1 cellular context compared by ENCODE assay signal in the genomic region with DNA sequence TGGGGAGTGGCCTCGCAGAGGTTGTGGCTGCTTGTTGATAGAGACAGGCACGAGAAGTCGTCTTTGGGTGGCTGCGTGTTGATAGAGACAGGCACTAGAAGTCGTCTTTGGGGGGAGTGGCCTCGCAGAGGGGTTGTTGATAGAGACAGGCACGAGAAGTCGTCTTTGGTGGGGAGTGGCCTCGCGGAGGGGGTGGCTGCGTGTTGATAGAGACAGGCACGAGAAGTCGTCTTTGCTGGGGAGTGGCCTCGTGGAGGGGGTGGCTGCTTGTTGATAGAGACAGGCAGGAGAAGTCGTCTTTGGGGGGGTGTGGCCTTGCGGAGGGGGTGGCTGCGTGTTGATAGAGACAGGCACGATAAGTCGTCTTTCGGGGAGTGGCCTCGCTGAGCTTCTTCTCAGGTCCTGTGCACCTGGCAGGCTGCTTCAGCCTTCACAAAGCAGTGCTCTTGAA.
TF ChIP-seq lines count a peak whose summit lies in the region.

No MANE protein-coding gene starts in this region.

TF ChIP-seq in K562, 482 proteins besides CTCF, POLR2A, EP300 and RAD21 (continued from another document and continues in another):
- peak; percentile 73 for TF ChIP-seq CXXC5 (CRISPR knock-in tag; IDR thresholded peaks at IDR 0.05)
- no peak for TF ChIP-seq CBX8 (IDR thresholded peaks at IDR 0.05; ENCODE audit: borderline replicate concordance, extremely low read depth, low read depth, low read length, poor library complexity, severe bottlenecking)
- peak; percentile 21; the same call in 1 of the 2 replicates for TF ChIP-seq CBFA2T3 (IDR thresholded peaks at IDR 0.05)
- TF ChIP-seq BHLHE40 (IDR thresholded peaks at IDR 0.05; ENCODE audit: low read length): peak; percentile 86
- TF ChIP-seq, protein P1, sequence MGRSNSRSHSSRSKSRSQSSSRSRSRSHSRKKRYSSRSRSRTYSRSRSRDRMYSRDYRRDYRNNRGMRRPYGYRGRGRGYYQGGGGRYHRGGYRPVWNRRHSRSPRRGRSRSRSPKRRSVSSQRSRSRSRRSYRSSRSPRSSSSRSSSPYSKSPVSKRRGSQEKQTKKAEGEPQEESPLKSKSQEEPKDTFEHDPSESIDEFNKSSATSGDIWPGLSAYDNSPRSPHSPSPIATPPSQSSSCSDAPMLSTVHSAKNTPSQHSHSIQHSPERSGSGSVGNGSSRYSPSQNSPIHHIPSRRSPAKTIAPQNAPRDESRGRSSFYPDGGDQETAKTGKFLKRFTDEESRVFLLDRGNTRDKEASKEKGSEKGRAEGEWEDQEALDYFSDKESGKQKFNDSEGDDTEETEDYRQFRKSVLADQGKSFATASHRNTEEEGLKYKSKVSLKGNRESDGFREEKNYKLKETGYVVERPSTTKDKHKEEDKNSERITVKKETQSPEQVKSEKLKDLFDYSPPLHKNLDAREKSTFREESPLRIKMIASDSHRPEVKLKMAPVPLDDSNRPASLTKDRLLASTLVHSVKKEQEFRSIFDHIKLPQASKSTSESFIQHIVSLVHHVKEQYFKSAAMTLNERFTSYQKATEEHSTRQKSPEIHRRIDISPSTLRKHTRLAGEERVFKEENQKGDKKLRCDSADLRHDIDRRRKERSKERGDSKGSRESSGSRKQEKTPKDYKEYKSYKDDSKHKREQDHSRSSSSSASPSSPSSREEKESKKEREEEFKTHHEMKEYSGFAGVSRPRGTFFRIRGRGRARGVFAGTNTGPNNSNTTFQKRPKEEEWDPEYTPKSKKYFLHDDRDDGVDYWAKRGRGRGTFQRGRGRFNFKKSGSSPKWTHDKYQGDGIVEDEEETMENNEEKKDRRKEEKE (IDR thresholded peaks at IDR 0.05; ENCODE audit: borderline replicate concordance in 1 of 2, control insufficient read depth in 1 of 2, low read depth in 2 of 2, low read length in 1 of 2): no peak
- no peak for TF ChIP-seq JUND (IDR thresholded peaks at IDR 0.05; ENCODE audit: borderline replicate concordance, low read depth, low read length)
- peak; percentile 60; the same call in 2 of the 3 replicates for TF ChIP-seq JUND (tag; IDR thresholded peaks at IDR 0.05; ENCODE audit: borderline replicate concordance, low read depth, low read length)
- TF ChIP-seq, protein P2, sequence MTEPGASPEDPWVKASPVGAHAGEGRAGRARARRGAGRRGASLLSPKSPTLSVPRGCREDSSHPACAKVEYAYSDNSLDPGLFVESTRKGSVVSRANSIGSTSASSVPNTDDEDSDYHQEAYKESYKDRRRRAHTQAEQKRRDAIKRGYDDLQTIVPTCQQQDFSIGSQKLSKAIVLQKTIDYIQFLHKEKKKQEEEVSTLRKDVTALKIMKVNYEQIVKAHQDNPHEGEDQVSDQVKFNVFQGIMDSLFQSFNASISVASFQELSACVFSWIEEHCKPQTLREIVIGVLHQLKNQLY (CRISPR knock-in tag; conservative IDR thresholded peaks at IDR 0.05): no peak
- peak; percentile 33 for TF ChIP-seq MEIS2 (IDR thresholded peaks at IDR 0.05; ENCODE audit: partially characterized antibody)
- TF ChIP-seq FOXK2 (conservative IDR thresholded peaks at IDR 0.05 in 1 of 2, IDR thresholded peaks at IDR 0.05 in 1 of 2; ENCODE audit: low read depth in 2 of 2): peak; percentile 92 to 94
- peak; percentile 16; the same call in 1 of the 2 replicates for TF ChIP-seq NCOR1 (IDR thresholded peaks at IDR 0.05)
- TF ChIP-seq, protein P3, sequence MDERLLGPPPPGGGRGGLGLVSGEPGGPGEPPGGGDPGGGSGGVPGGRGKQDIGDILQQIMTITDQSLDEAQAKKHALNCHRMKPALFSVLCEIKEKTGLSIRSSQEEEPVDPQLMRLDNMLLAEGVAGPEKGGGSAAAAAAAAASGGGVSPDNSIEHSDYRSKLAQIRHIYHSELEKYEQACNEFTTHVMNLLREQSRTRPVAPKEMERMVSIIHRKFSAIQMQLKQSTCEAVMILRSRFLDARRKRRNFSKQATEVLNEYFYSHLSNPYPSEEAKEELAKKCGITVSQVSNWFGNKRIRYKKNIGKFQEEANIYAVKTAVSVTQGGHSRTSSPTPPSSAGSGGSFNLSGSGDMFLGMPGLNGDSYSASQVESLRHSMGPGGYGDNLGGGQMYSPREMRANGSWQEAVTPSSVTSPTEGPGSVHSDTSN (CRISPR knock-in tag; IDR thresholded peaks at IDR 0.05; ENCODE audit: low read depth): no peak
- TF ChIP-seq, protein P3 (tag; conservative IDR thresholded peaks at IDR 0.05; ENCODE audit: low read depth): peak; percentile 2; the same call in 1 of the 2 replicates
- TF ChIP-seq ZKSCAN1 (IDR thresholded peaks at IDR 0.05; ENCODE audit: low read depth, low read length): no peak
- TF ChIP-seq, protein P4, sequence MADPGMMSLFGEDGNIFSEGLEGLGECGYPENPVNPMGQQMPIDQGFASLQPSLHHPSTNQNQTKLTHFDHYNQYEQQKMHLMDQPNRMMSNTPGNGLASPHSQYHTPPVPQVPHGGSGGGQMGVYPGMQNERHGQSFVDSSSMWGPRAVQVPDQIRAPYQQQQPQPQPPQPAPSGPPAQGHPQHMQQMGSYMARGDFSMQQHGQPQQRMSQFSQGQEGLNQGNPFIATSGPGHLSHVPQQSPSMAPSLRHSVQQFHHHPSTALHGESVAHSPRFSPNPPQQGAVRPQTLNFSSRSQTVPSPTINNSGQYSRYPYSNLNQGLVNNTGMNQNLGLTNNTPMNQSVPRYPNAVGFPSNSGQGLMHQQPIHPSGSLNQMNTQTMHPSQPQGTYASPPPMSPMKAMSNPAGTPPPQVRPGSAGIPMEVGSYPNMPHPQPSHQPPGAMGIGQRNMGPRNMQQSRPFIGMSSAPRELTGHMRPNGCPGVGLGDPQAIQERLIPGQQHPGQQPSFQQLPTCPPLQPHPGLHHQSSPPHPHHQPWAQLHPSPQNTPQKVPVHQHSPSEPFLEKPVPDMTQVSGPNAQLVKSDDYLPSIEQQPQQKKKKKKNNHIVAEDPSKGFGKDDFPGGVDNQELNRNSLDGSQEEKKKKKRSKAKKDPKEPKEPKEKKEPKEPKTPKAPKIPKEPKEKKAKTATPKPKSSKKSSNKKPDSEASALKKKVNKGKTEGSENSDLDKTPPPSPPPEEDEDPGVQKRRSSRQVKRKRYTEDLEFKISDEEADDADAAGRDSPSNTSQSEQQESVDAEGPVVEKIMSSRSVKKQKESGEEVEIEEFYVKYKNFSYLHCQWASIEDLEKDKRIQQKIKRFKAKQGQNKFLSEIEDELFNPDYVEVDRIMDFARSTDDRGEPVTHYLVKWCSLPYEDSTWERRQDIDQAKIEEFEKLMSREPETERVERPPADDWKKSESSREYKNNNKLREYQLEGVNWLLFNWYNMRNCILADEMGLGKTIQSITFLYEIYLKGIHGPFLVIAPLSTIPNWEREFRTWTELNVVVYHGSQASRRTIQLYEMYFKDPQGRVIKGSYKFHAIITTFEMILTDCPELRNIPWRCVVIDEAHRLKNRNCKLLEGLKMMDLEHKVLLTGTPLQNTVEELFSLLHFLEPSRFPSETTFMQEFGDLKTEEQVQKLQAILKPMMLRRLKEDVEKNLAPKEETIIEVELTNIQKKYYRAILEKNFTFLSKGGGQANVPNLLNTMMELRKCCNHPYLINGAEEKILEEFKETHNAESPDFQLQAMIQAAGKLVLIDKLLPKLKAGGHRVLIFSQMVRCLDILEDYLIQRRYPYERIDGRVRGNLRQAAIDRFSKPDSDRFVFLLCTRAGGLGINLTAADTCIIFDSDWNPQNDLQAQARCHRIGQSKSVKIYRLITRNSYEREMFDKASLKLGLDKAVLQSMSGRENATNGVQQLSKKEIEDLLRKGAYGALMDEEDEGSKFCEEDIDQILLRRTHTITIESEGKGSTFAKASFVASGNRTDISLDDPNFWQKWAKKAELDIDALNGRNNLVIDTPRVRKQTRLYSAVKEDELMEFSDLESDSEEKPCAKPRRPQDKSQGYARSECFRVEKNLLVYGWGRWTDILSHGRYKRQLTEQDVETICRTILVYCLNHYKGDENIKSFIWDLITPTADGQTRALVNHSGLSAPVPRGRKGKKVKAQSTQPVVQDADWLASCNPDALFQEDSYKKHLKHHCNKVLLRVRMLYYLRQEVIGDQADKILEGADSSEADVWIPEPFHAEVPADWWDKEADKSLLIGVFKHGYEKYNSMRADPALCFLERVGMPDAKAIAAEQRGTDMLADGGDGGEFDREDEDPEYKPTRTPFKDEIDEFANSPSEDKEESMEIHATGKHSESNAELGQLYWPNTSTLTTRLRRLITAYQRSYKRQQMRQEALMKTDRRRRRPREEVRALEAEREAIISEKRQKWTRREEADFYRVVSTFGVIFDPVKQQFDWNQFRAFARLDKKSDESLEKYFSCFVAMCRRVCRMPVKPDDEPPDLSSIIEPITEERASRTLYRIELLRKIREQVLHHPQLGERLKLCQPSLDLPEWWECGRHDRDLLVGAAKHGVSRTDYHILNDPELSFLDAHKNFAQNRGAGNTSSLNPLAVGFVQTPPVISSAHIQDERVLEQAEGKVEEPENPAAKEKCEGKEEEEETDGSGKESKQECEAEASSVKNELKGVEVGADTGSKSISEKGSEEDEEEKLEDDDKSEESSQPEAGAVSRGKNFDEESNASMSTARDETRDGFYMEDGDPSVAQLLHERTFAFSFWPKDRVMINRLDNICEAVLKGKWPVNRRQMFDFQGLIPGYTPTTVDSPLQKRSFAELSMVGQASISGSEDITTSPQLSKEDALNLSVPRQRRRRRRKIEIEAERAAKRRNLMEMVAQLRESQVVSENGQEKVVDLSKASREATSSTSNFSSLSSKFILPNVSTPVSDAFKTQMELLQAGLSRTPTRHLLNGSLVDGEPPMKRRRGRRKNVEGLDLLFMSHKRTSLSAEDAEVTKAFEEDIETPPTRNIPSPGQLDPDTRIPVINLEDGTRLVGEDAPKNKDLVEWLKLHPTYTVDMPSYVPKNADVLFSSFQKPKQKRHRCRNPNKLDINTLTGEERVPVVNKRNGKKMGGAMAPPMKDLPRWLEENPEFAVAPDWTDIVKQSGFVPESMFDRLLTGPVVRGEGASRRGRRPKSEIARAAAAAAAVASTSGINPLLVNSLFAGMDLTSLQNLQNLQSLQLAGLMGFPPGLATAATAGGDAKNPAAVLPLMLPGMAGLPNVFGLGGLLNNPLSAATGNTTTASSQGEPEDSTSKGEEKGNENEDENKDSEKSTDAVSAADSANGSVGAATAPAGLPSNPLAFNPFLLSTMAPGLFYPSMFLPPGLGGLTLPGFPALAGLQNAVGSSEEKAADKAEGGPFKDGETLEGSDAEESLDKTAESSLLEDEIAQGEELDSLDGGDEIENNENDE (IDR thresholded peaks at IDR 0.05; ENCODE audit: low read depth, low read length): no peak
- TF ChIP-seq ATF1 (CRISPR knock-in tag; IDR thresholded peaks at IDR 0.05): no peak
- TF ChIP-seq ATF1 (tag; IDR thresholded peaks at IDR 0.05): 0 out of 2 replicates have a peak, but pooled peaks have one; percentile 13
- no peak for TF ChIP-seq ZNF311 (CRISPR knock-in tag; IDR thresholded peaks at IDR 0.05)
- TF ChIP-seq NRF1 (conservative IDR thresholded peaks at IDR 0.05 in 1 of 2, IDR thresholded peaks at IDR 0.05 in 1 of 2): 0 out of 4 replicates have a peak, but pooled peaks of 1 of the 2 experiments have one; percentile 16
- no peak for TF ChIP-seq MYBL2 (IDR thresholded peaks at IDR 0.05; ENCODE audit: low read depth)
- TF ChIP-seq MYBL2 (CRISPR knock-in tag; IDR thresholded peaks at IDR 0.05; ENCODE audit: borderline replicate concordance): no peak
- TF ChIP-seq CHCHD3 (CRISPR knock-in tag; IDR thresholded peaks at IDR 0.05): no peak
- 0 out of 2 replicates have a peak, but pooled peaks have one; percentile 10 for TF ChIP-seq TCF3 (CRISPR knock-in tag; IDR thresholded peaks at IDR 0.05)
- TF ChIP-seq MYC (IDR thresholded peaks at IDR 0.05; ENCODE audit: low read depth, low read length): 0 out of 2 replicates have a peak, but pooled peaks have one; percentile 56
- no peak for TF ChIP-seq MYC (CRISPR knock-in tag; IDR thresholded peaks at IDR 0.05; ENCODE audit: borderline replicate concordance, low read depth)
- TF ChIP-seq RCOR1 (IDR thresholded peaks at IDR 0.05; ENCODE audit: borderline replicate concordance in 1 of 2, low read depth in 2 of 2, low read length in 2 of 2): no peak
- no peak for TF ChIP-seq E2F3 (CRISPR knock-in tag; IDR thresholded peaks at IDR 0.05)
- 0 out of 2 replicates have a peak, but pooled peaks have one; percentile 9 for TF ChIP-seq CREM (IDR thresholded peaks at IDR 0.05; ENCODE audit: low read depth)
- 0 out of 2 replicates have a peak, but pooled peaks have one; percentile 5 for TF ChIP-seq MBD2 (IDR thresholded peaks at IDR 0.05; ENCODE audit: borderline replicate concordance, low read depth)
- no peak for TF ChIP-seq NR3C1 (CRISPR knock-in tag; IDR thresholded peaks at IDR 0.05)
- no peak for TF ChIP-seq HMBOX1 (IDR thresholded peaks at IDR 0.05)
- peak; percentile 54 for TF ChIP-seq PKNOX1 (IDR thresholded peaks at IDR 0.05)
- TF ChIP-seq SMARCE1 (IDR thresholded peaks at IDR 0.05): no peak
- no peak for TF ChIP-seq WHSC1 (IDR thresholded peaks at IDR 0.05; ENCODE audit: low read length)
- no peak for TF ChIP-seq ZNF561 (CRISPR knock-in tag; conservative IDR thresholded peaks at IDR 0.05)
